In the genomic region with DNA sequence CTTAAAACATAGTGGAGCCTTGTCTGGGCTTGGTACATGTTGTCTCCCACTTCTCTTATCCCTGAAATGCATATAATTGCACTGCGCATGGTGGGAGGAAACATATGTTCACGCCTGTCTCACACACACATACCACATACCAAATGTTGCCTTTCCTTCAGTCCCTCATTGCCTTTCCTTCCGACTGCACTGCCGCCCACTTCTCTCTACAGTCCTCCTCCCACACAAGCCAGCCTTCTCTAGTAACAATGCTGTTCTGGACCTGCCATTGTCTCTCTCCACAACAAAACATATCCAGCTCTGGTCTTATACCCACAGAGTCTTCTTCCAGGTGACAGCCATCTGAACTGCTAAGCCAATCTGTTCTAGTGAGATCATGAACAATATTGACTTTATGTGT, we compare ENCODE assay signal across 33 cellular contexts.
"Had no signal": no experiment of that assay in that cellular context is flagged by ENCODE, and none has a peak within 500 bp of the region (broad histone marks: within the 10 kb centered on the region; RNA-seq: fewer than 3 reads in every experiment).

No MANE protein-coding gene starts in this region.

- H3K27ac ChIP-seq: brain microvascular endothelial cell, coronary artery, dorsolateral prefrontal cortex, gastrocnemius medialis, heart left ventricle, WERI-Rb-1 had no signal

- H3K36me3 ChIP-seq: brain microvascular endothelial cell, gastrocnemius medialis, heart left ventricle, WERI-Rb-1 had no signal

- H3K4me1 ChIP-seq: gastrocnemius medialis had no signal

- H3K9me3 Mint-ChIP-seq: activated B cell treated with CpG ODN at 0.5 μM for 24 hours; activated CD8-positive, alpha-beta T cell treated with anti-CD3 and anti-CD28 coated beads for 36 hours; activated T-cell treated with anti-CD3 and anti-CD28 coated beads, Interleukin-2, amount 50 U/mL, for 4 hours; activated T-helper 17 cell treated with anti-CD3 and anti-CD28 coated beads, Interleukin-2, amount 50 U/mL, for 72 hours; central memory CD8-positive, alpha-beta T cell; dendritic cell treated with granulocyte-macrophage colony-stimulating factor and Interleukin-4, amounts not matched to agents 40 ng/mL and 50 ng/mL, for 4 days; endodermal cell; T-helper 2 cell treated with Interferon-gamma antibody and Interleukin-4, amounts not matched to agents 5 μg/mL and 100 μg/mL, for 36 hours had no signal

- H3K9me3 ChIP-seq: gastrocnemius medialis, heart left ventricle had no signal

- H3K4me3 Mint-ChIP-seq: activated B cell treated with CpG ODN at 0.5 μM for 24 hours; activated CD8-positive, alpha-beta T cell treated with anti-CD3 and anti-CD28 coated beads for 36 hours; activated naive CD8-positive, alpha-beta T cell; activated T-cell treated with anti-CD3 and anti-CD28 coated beads, Interleukin-2, amount 50 U/mL, for 4 hours; activated T-helper 17 cell treated with anti-CD3 and anti-CD28 coated beads, Interleukin-2, amount 50 U/mL, for 72 hours; central memory CD8-positive, alpha-beta T cell; dendritic cell treated with granulocyte-macrophage colony-stimulating factor and Interleukin-4, amounts not matched to agents 40 ng/mL and 50 ng/mL, for 4 days; endodermal cell; T-helper 17 cell; T-helper 2 cell treated with Interferon-gamma antibody and Interleukin-4, amounts not matched to agents 5 μg/mL and 100 μg/mL, for 36 hours had no signal

- H3K27me3 ChIP-seq: brain microvascular endothelial cell, gastrocnemius medialis, heart left ventricle had no signal

- H3K27ac Mint-ChIP-seq: activated B cell treated with CpG ODN at 0.5 μM for 24 hours; activated CD8-positive, alpha-beta T cell treated with anti-CD3 and anti-CD28 coated beads for 36 hours; activated naive CD8-positive, alpha-beta T cell; activated T-helper 17 cell treated with anti-CD3 and anti-CD28 coated beads, Interleukin-2, amount 50 U/mL, for 72 hours; dendritic cell treated with granulocyte-macrophage colony-stimulating factor and Interleukin-4, amounts not matched to agents 40 ng/mL and 50 ng/mL, for 4 days; endodermal cell; T-helper 17 cell; T-helper 2 cell treated with Interferon-gamma antibody and Interleukin-4, amounts not matched to agents 5 μg/mL and 100 μg/mL, for 36 hours had no signal

- ATAC-seq: activated CD4-positive, CD25-positive, alpha-beta regulatory T cell treated with anti-CD3 and anti-CD28 coated beads, Interleukin-2, amount 50 U/mL, for 24 hours; activated CD8-positive, alpha-beta T cell treated with anti-CD3 and anti-CD28 coated beads for 36 hours; activated T-cell treated with anti-CD3 and anti-CD28 coated beads, Interleukin-2, amount 50 U/mL, for 4 hours; activated T-helper 17 cell treated with anti-CD3 and anti-CD28 coated beads, Interleukin-2, amount 50 U/mL, for 72 hours; esophagus mucosa; gastrocnemius medialis; heart left ventricle; T-helper 17 cell had no signal

- H3K4me3 ChIP-seq: coronary artery, dorsolateral prefrontal cortex, gastrocnemius medialis, heart left ventricle had no signal

- H3K27me3 Mint-ChIP-seq: central memory CD8-positive, alpha-beta T cell; dendritic cell treated with granulocyte-macrophage colony-stimulating factor and Interleukin-4, amounts not matched to agents 40 ng/mL and 50 ng/mL, for 4 days; T-helper 17 cell had no signal

- DNase-seq: activated B cell treated with CpG ODN at 0.5 μM for 24 hours; activated CD4-positive, alpha-beta T cell treated with anti-CD3 and anti-CD28 coated beads for 48 hours; activated CD4-positive, alpha-beta T cell treated with anti-CD3 and anti-CD28 coated beads, Interleukin-2, amount 50 U/mL, for 1 hour; activated CD4-positive, alpha-beta T cell treated with anti-CD3 and anti-CD28 coated beads, Interleukin-2, amount 50 U/mL, for 48 hours; activated CD8-positive, alpha-beta memory T cell treated with anti-CD3 and anti-CD28 coated beads for 24 hours; activated CD8-positive, alpha-beta T cell treated with anti-CD3 and anti-CD28 coated beads for 36 hours; activated effector memory CD4-positive, alpha-beta T cell treated with Interleukin-2 at 50 U/mL for 16 hours; activated gamma-delta T cell treated with Interleukin-2 at 50 U/mL for 16 hours; activated naive CD4-positive, alpha-beta T cell treated with anti-CD3 and anti-CD28 coated beads, Interleukin-2, amount 50 U/mL, for 16 hours; activated naive CD4-positive, alpha-beta T cell treated with Interleukin-2 at 50 U/mL for 16 hours; activated T-cell treated with anti-CD3 and anti-CD28 coated beads, Interleukin-2, amount 50 U/mL, for 4 hours; amniotic stem cell; brain microvascular endothelial cell; effector memory CD4-positive, alpha-beta T cell; endodermal cell; foreskin fibroblast; gastrocnemius medialis; glutamatergic neuron; heart left ventricle; T-helper 17 cell; T1000; WERI-Rb-1 had no signal

- FAIRE-seq: astrocyte, bronchial epithelial cell had no signal

- H3K36me3 Mint-ChIP-seq: activated naive CD8-positive, alpha-beta T cell had no signal

- H3K4me1 Mint-ChIP-seq: activated B cell treated with CpG ODN at 0.5 μM for 24 hours; central memory CD8-positive, alpha-beta T cell; endodermal cell had no signal
